Comparison of ENCODE assay signal across 25 cellular contexts in genomic region chr13:98447130-98447529, GRCh38.
A peak's percentile ranks its signal among the peaks of the same experiment; 100 is the strongest.
DNase-seq lines count a peak whose midpoint lies in the region; ATAC-seq, FAIRE-seq and TF ChIP-seq lines count a peak whose summit lies in the region.
"Had no signal": no experiment of that assay in that cellular context is flagged by ENCODE, and none has a peak within 500 bp of the region (broad histone marks: within the 10 kb centered on the region; RNA-seq: fewer than 3 reads in every experiment).

No MANE protein-coding gene starts in this region.

- POLR2A ChIA-PET in T-cell (lab: Charles Lee), result no interaction called here

- H3K9me3 Mint-ChIP-seq in activated T-cell treated with anti-CD3 and anti-CD28 coated beads, Interleukin-2, amount 50 U/mL, for 72 hours, result no peaks in the 10 kb centered on the region
- H3K9me3 Mint-ChIP-seq in activated T-cell treated with anti-CD3 and anti-CD28 coated beads, Interleukin-2, amount 50 U/mL, for 4 hours, result no peaks in the 10 kb centered on the region
- H3K9me3 Mint-ChIP-seq in T-cell, result no peaks in the 10 kb centered on the region
- no peaks in the 10 kb centered on the region for H3K9me3 Mint-ChIP-seq in effector memory CD8-positive, alpha-beta T cell
- H3K9me3 Mint-ChIP-seq in stimulated activated memory B cell treated with anti-CD40 and anti-IgM and Interleukin-4, amounts not matched to agents 10 μg/mL and 1 μg/mL and 100 μg/mL, for 72 hours, result no peaks in the 10 kb centered on the region

- H3K4me3 Mint-ChIP-seq in activated T-cell treated with anti-CD3 and anti-CD28 coated beads, Interleukin-2, amount 50 U/mL, for 72 hours, result no peak overlapping the region
- H3K4me3 Mint-ChIP-seq in activated T-cell treated with anti-CD3 and anti-CD28 coated beads, Interleukin-2, amount 50 U/mL, for 4 hours, result no peak overlapping the region
- H3K4me3 Mint-ChIP-seq in T-cell, result no peak overlapping the region
- no peak overlapping the region for H3K4me3 Mint-ChIP-seq in effector memory CD8-positive, alpha-beta T cell
- no peak overlapping the region for H3K4me3 Mint-ChIP-seq in stimulated activated memory B cell treated with anti-CD40 and anti-IgM and Interleukin-4, amounts not matched to agents 10 μg/mL and 1 μg/mL and 100 μg/mL, for 72 hours

- WGBS in ovary, 3 donors, result 86 to 91% (median 87%) methylated on average over 5 of the region's 5 CpGs

- H3K36me3 ChIP-seq in ovary, result no peaks in the 10 kb centered on the region

- H3K27ac Mint-ChIP-seq in activated T-cell treated with anti-CD3 and anti-CD28 coated beads, Interleukin-2, amount 50 U/mL, for 72 hours, result peak overlapping the region; percentile 56
- peak overlapping the region; percentile 48 to 49 for H3K27ac Mint-ChIP-seq in T-cell
- peak overlapping the region; percentile 76 to 85 for H3K27ac Mint-ChIP-seq in effector memory CD8-positive, alpha-beta T cell
- peak overlapping the region; percentile 25 for H3K27ac Mint-ChIP-seq in stimulated activated memory B cell treated with anti-CD40 and anti-IgM and Interleukin-4, amounts not matched to agents 10 μg/mL and 1 μg/mL and 100 μg/mL, for 72 hours

- no peak for DNase-seq in activated T-cell treated with anti-CD3 and anti-CD28 coated beads, Interleukin-2, amount 50 U/mL, for 72 hours
- DNase-seq in activated T-cell treated with anti-CD3 and anti-CD28 coated beads, Interleukin-2, amount 50 U/mL, for 4 hours, result no peak
- no peak for DNase-seq in T-cell
- no peak for DNase-seq in effector memory CD8-positive, alpha-beta T cell
- no peak for DNase-seq in D721Med (ENCODE audit: insufficient read length, low spot score)
- DNase-seq in ovary, result no peak
- DNase-seq in A172 (ENCODE audit: low spot score), result no peak
- DNase-seq: activated CD4-positive, CD25-positive, alpha-beta regulatory T cell treated with anti-CD3 and anti-CD28 coated beads, Interleukin-2, amount 50 U/mL, for 72 hours; activated gamma-delta T cell treated with Interleukin-2 at 50 U/mL for 16 hours; aorta; foreskin melanocyte; GOT3; mucosa of descending colon; NCI-H1105; NCI-H2081; NCI-H345; OCI-M1; Right ventricle myocardium superior; stimulated activated CD4-positive, alpha-beta T cell treated with anti-CD3 and anti-CD28 coated beads, Interleukin-4, amount 100 ng/mL, for 24 hours; SW 1271 had no signal

- TF ChIP-seq CTCF in D721Med (IDR thresholded peaks at IDR 0.05; ENCODE audit: insufficient read depth, missing control alignments) (no peak), ovary (IDR thresholded peaks at IDR 0.05) (no peak)

- no peaks in the 10 kb centered on the region for H3K27me3 Mint-ChIP-seq in activated T-cell treated with anti-CD3 and anti-CD28 coated beads, Interleukin-2, amount 50 U/mL, for 72 hours (ENCODE audit: low read depth)
- H3K27me3 Mint-ChIP-seq in activated T-cell treated with anti-CD3 and anti-CD28 coated beads, Interleukin-2, amount 50 U/mL, for 4 hours (ENCODE audit: low read depth), result no peaks in the 10 kb centered on the region
- no peaks in the 10 kb centered on the region for H3K27me3 Mint-ChIP-seq in T-cell
- no peaks in the 10 kb centered on the region for H3K27me3 Mint-ChIP-seq in effector memory CD8-positive, alpha-beta T cell
- H3K27me3 Mint-ChIP-seq in stimulated activated memory B cell treated with anti-CD40 and anti-IgM and Interleukin-4, amounts not matched to agents 10 μg/mL and 1 μg/mL and 100 μg/mL, for 72 hours, result no peaks in the 10 kb centered on the region

- CTCF ChIA-PET in T-cell (lab: Charles Lee), result interaction anchor here (0.5 to 2.4 kb wide), 4 partner anchors 10 to 225 kb away, joined by 3 to 9 read pairs (median 6); no protein-coding TSS in a partner anchor

- FAIRE-seq in D721Med (lab: Jason Lieb, UNC), result no peak

- no peak for TF ChIP-seq EP300 in ovary (IDR thresholded peaks at IDR 0.05)

- no peaks in the 10 kb centered on the region for H3K9me3 ChIP-seq in ovary
- H3K9me3 ChIP-seq: mucosa of descending colon, neutrophil, upper lobe of left lung had no signal

- H3K27me3 ChIP-seq in ovary, result no peaks in the 10 kb centered on the region
- H3K27me3 ChIP-seq: hepatocyte, neutrophil, upper lobe of left lung had no signal

- no peak for TF ChIP-seq POLR2A in ovary (IDR thresholded peaks at IDR 0.05)

- peaks cover 28% of the 10 kb centered on the region for H3K4me1 Mint-ChIP-seq in activated T-cell treated with anti-CD3 and anti-CD28 coated beads, Interleukin-2, amount 50 U/mL, for 72 hours (ENCODE audit: low read depth)
- H3K4me1 Mint-ChIP-seq in activated T-cell treated with anti-CD3 and anti-CD28 coated beads, Interleukin-2, amount 50 U/mL, for 4 hours (ENCODE audit: low read depth), result peaks cover 28% of the 10 kb centered on the region
- H3K4me1 Mint-ChIP-seq in T-cell, result peaks cover 25 to 34% (median 33%) of the 10 kb centered on the region in 3 donors
- peaks cover 19 to 25% of the 10 kb centered on the region in 2 donors for H3K4me1 Mint-ChIP-seq in effector memory CD8-positive, alpha-beta T cell (ENCODE audit: low read depth in 2 of 2)
- peaks cover 48% of the 10 kb centered on the region for H3K4me1 Mint-ChIP-seq in stimulated activated memory B cell treated with anti-CD40 and anti-IgM and Interleukin-4, amounts not matched to agents 10 μg/mL and 1 μg/mL and 100 μg/mL, for 72 hours

- H3K4me1 ChIP-seq in ovary (ENCODE audit: insufficient read depth), result peaks cover 4% of the 10 kb centered on the region

- ATAC-seq in activated T-cell treated with anti-CD3 and anti-CD28 coated beads, Interleukin-2, amount 50 U/mL, for 72 hours (replicated peaks in 1 of 2), result no peak
- no peak for ATAC-seq in activated T-cell treated with anti-CD3 and anti-CD28 coated beads, Interleukin-2, amount 50 U/mL, for 4 hours
- no peak for ATAC-seq in T-cell (replicated peaks in 1 of 4)
- no peak for ATAC-seq in effector memory CD8-positive, alpha-beta T cell (replicated peaks)
- ATAC-seq in stimulated activated memory B cell treated with anti-CD40 and anti-IgM and Interleukin-4, amounts not matched to agents 10 μg/mL and 1 μg/mL and 100 μg/mL, for 72 hours, result no peak
- ATAC-seq: mucosa of descending colon had no signal

- H3K27ac ChIP-seq in ovary, result no peak overlapping the region
- H3K27ac ChIP-seq: hepatocyte, neutrophil had no signal

- H3K36me3 Mint-ChIP-seq in activated T-cell treated with anti-CD3 and anti-CD28 coated beads, Interleukin-2, amount 50 U/mL, for 72 hours (ENCODE audit: insufficient read depth in 2 of 2), result peaks cover 0 to 2% of the 10 kb centered on the region in 2 donors
- peaks cover 16% of the 10 kb centered on the region for H3K36me3 Mint-ChIP-seq in activated T-cell treated with anti-CD3 and anti-CD28 coated beads, Interleukin-2, amount 50 U/mL, for 4 hours (ENCODE audit: insufficient read depth)
- peaks cover 22% of the 10 kb centered on the region for H3K36me3 Mint-ChIP-seq in T-cell
- H3K36me3 Mint-ChIP-seq in effector memory CD8-positive, alpha-beta T cell (ENCODE audit: insufficient read depth), result peaks cover 27% of the 10 kb centered on the region
- H3K36me3 Mint-ChIP-seq in stimulated activated memory B cell treated with anti-CD40 and anti-IgM and Interleukin-4, amounts not matched to agents 10 μg/mL and 1 μg/mL and 100 μg/mL, for 72 hours, result peaks cover 34% of the 10 kb centered on the region

- intact Hi-C loops in ovary (cut with DNase I), result loop anchor here (5.0 to 10.0 kb wide), 6 partner anchors 128 to 302 kb away; partner anchors contain the start of genes STK24 (in 3 of the 4) and FARP1 (in 1 of the 4)

- H3K4me3 ChIP-seq in ovary, result no peak overlapping the region
- H3K4me3 ChIP-seq: hepatocyte, mucosa of descending colon, smooth muscle cell, upper lobe of left lung had no signal

Comparison
In these comparisons a context has a peak if more than half of its experiments do, and no peak if none do; other contexts are left out.
1. H3K27ac Mint-ChIP-seq: peak in every context shown above with its lines; median percentile 80 in effector memory CD8-positive, alpha-beta T cell; 56 in activated T-cell treated with anti-CD3 and anti-CD28 coated beads, Interleukin-2, amount 50 U/mL, for 72 hours; 48 in T-cell; 25 in stimulated activated memory B cell treated with anti-CD40 and anti-IgM and Interleukin-4, amounts not matched to agents 10 μg/mL and 1 μg/mL and 100 μg/mL, for 72 hours.